Comparison of ENCODE assay signal across 1 cellular context in the genomic region with DNA sequence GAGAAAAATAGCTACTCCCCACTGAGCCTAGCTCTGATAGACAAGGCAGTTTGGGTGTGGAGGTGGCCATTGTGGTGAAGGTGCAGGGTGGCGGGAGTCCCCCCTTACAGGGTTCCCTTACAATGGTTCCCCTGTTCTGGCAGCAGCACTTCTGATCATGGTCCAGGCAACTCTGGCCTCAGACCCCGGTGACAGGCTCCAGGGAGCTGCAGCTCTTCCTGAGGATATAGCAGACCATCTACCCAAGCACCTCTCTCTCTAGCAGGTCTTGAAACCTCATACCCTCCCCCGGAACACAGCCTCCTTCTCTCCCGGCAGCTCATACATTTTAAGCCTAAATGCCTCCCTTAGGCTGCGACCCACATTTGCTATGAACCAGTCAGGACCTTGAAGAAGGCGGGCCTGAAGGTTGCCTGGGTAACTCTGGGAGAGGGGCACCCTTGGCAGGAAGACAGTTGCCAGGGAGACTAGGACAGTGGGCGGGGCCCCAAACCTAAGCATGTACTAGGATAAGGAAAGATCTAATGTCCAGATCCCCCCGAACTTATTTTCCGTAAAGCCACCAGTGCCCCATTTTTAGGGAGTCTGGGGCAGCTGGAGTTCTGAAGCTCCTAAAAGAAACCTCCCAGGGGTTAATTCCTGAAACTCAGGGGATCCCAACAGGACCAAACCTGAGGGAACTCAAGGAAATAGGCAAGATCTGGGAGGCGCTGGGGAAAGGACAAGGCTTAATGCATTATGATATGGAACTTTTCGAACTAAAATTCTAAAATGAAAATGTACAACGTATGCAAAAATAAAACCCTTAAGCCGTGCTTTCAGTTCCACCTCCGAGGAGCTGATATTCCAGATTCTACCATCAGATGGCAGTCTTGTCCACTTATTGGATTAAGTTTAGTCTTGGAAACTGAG.
A peak's percentile ranks its signal among the peaks of the same experiment; 100 is the strongest.
TF ChIP-seq lines count a peak whose summit lies in the region.

No MANE protein-coding gene starts in this region.

TF ChIP-seq in HEK293, 187 proteins besides CTCF, POLR2A, EP300 and RAD21 (continued from another document and continues in another):
- TF ChIP-seq, protein P1, sequence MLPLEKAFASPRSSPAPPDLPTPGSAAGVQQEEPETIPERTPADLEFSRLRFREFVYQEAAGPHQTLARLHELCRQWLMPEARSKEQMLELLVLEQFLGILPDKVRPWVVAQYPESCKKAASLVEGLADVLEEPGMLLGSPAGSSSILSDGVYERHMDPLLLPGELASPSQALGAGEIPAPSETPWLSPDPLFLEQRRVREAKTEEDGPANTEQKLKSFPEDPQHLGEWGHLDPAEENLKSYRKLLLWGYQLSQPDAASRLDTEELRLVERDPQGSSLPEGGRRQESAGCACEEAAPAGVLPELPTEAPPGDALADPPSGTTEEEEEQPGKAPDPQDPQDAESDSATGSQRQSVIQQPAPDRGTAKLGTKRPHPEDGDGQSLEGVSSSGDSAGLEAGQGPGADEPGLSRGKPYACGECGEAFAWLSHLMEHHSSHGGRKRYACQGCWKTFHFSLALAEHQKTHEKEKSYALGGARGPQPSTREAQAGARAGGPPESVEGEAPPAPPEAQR (tag by site-specific recombination; IDR thresholded peaks at IDR 0.05) = no peak
- TF ChIP-seq ZNF223 (tag by site-specific recombination; IDR thresholded peaks at IDR 0.05) (no peak), ZNF624 (tag by site-specific recombination; IDR thresholded peaks at IDR 0.05) (no peak), ZNF488 (tag by site-specific recombination; IDR thresholded peaks at IDR 0.05) (no peak), ZNF544 (tag by site-specific recombination; IDR thresholded peaks at IDR 0.05) (no peak), ZNF391 (tag by site-specific recombination; IDR thresholded peaks at IDR 0.05; ENCODE audit: borderline replicate concordance, low read depth) (no peak; the same call in 1 of the 2 replicates), ZFP69B (tag by site-specific recombination; IDR thresholded peaks at IDR 0.05) (no peak), ZNF114 (tag by site-specific recombination; IDR thresholded peaks at IDR 0.05) (no peak), ATF2 (tag by site-specific recombination; IDR thresholded peaks at IDR 0.05; ENCODE audit: low read depth) (no peak), ZNF560 (tag by site-specific recombination; IDR thresholded peaks at IDR 0.05; ENCODE audit: borderline replicate concordance) (no peak), ZNF184 (tag by site-specific recombination; IDR thresholded peaks at IDR 0.05) (no peak), HOXC10 (CRISPR knock-in tag; IDR thresholded peaks at IDR 0.05) (no peak), ZNF211 (tag by site-specific recombination; IDR thresholded peaks at IDR 0.05; ENCODE audit: low read depth) (no peak), ZBTB7A (tag by site-specific recombination; IDR thresholded peaks at IDR 0.05; ENCODE audit: low read depth) (no peak), ZSCAN4 (tag by site-specific recombination; IDR thresholded peaks at IDR 0.05) (no peak), WT1 (tag by site-specific recombination; IDR thresholded peaks at IDR 0.05) (peak; percentile 64; the same call in 1 of the 2 replicates), INSM2 (tag by site-specific recombination; IDR thresholded peaks at IDR 0.05) (no peak), ZNF777 (tag by site-specific recombination; IDR thresholded peaks at IDR 0.05; ENCODE audit: borderline replicate concordance) (no peak), ZNF677 (tag by site-specific recombination; IDR thresholded peaks at IDR 0.05) (no peak), TCF7L2 (IDR thresholded peaks at IDR 0.05; ENCODE audit: borderline replicate concordance, low read depth, low read length) (no peak), BCL6B (tag by site-specific recombination; IDR thresholded peaks at IDR 0.05) (no peak), ZNF280C (tag by site-specific recombination; IDR thresholded peaks at IDR 0.05) (no peak), ZNF580 (tag by site-specific recombination; IDR thresholded peaks at IDR 0.05) (no peak), ZNF354C (tag by site-specific recombination; IDR thresholded peaks at IDR 0.05; ENCODE audit: borderline replicate concordance, low read depth) (no peak), PRDM6 (tag by site-specific recombination; IDR thresholded peaks at IDR 0.05) (no peak), ZNF26 (tag by site-specific recombination; IDR thresholded peaks at IDR 0.05) (no peak), ZNF558 (tag by site-specific recombination; IDR thresholded peaks at IDR 0.05) (no peak), ZBTB1 (tag by site-specific recombination; IDR thresholded peaks at IDR 0.05) (no peak), ZNF10 (tag by site-specific recombination; IDR thresholded peaks at IDR 0.05) (no peak), ZNF658 (tag by site-specific recombination; IDR thresholded peaks at IDR 0.05) (no peak), BCL11B (tag by site-specific recombination; IDR thresholded peaks at IDR 0.05; ENCODE audit: low read depth) (no peak), ZBTB20 (tag by site-specific recombination; IDR thresholded peaks at IDR 0.05) (peak; percentile 92), ZNF510 (tag by site-specific recombination; IDR thresholded peaks at IDR 0.05; ENCODE audit: insufficient replicate concordance) (no peak)
- TF ChIP-seq, protein P2, sequence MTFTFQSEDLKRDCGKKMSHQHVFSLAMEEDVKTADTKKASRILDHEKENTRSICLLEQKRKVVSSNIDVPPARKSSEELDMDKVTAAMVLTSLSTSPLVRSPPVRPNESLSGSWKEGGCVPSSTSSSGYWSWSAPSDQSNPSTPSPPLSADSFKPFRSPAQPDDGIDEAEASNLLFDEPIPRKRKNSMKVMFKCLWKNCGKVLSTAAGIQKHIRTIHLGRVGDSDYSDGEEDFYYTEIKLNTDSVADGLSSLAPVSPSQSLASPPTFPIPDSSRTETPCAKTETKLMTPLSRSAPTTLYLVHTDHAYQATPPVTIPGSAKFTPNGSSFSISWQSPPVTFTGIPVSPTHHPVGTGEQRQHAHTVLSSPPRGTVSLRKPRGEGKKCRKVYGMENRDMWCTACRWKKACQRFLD (tag by site-specific recombination; IDR thresholded peaks at IDR 0.05) = no peak
- TF ChIP-seq, protein P3, sequence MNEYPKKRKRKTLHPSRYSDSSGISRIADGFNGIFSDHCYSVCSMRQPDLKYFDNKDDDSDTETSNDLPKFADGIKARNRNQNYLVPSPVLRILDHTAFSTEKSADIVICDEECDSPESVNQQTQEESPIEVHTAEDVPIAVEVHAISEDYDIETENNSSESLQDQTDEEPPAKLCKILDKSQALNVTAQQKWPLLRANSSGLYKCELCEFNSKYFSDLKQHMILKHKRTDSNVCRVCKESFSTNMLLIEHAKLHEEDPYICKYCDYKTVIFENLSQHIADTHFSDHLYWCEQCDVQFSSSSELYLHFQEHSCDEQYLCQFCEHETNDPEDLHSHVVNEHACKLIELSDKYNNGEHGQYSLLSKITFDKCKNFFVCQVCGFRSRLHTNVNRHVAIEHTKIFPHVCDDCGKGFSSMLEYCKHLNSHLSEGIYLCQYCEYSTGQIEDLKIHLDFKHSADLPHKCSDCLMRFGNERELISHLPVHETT (tag by site-specific recombination; IDR thresholded peaks at IDR 0.05) = no peak
- TF ChIP-seq, protein P4, sequence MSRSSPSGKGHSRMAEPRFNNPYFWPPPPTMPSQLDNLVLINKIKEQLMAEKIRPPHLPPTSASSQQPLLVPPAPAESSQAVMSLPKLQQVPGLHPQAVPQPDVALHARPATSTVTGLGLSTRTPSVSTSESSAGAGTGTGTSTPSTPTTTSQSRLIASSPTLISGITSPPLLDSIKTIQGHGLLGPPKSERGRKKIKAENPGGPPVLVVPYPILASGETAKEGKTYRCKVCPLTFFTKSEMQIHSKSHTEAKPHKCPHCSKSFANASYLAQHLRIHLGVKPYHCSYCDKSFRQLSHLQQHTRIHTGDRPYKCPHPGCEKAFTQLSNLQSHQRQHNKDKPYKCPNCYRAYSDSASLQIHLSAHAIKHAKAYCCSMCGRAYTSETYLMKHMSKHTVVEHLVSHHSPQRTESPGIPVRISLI (tag by site-specific recombination; IDR thresholded peaks at IDR 0.05) = no peak
